Comparison of ENCODE assay signal across 25 cellular contexts in the genomic region with DNA sequence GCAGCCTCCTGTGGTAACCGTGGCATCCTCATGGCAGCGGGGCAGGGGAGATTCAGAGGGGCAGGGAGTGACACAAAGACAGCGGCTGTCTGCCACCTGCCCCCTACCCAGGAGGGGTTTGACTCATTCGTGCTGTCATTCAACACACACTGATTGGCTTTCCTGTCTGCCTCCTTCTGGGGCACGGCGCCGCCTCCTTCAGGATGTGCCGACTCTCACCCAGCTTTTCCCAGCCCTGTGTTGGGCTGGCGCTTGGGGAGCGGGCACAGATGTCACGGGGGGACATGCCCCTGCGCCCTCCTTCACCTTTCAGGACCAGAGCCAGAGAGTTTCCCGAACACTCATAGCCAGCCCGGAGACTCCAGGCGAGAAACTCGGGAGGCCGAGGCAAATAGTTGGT.
DNase-seq lines count a peak whose midpoint lies in the region; ATAC-seq and TF ChIP-seq lines count a peak whose summit lies in the region.
"Had no signal": no experiment of that assay in that cellular context is flagged by ENCODE, and none has a peak within 500 bp of the region (broad histone marks: within the 10 kb centered on the region; RNA-seq: fewer than 3 reads in every experiment).

No MANE protein-coding gene starts in this region.

- H3K27me3 Mint-ChIP-seq in effector memory CD8-positive, alpha-beta T cell, result no peaks in the 10 kb centered on the region
- peaks cover 4% of the 10 kb centered on the region for H3K27me3 Mint-ChIP-seq in neural progenitor cell (ENCODE audit: insufficient read depth, low read depth)
- H3K27me3 Mint-ChIP-seq: CD4-positive, alpha-beta memory T cell had no signal

- peaks cover 6% of the 10 kb centered on the region for H3K36me3 Mint-ChIP-seq in effector memory CD8-positive, alpha-beta T cell (ENCODE audit: insufficient read depth)
- H3K36me3 Mint-ChIP-seq in neural progenitor cell, result peaks cover 3% of the 10 kb centered on the region

- no peaks in the 10 kb centered on the region for H3K9me3 Mint-ChIP-seq in effector memory CD8-positive, alpha-beta T cell
- no peaks in the 10 kb centered on the region for H3K9me3 Mint-ChIP-seq in neural progenitor cell
- H3K9me3 Mint-ChIP-seq: CD4-positive, alpha-beta memory T cell; HFFc6 had no signal

- no peaks in the 10 kb centered on the region for H3K36me3 ChIP-seq in neural progenitor cell
- H3K36me3 ChIP-seq: Peyer's patch, SJSA1 had no signal

- peaks cover 99% of the 10 kb centered on the region for H4K20me1 ChIP-seq in neural progenitor cell (ENCODE audit: low read depth)

- H3K9me3 ChIP-seq in neural progenitor cell (ENCODE audit: low read depth), result no peaks in the 10 kb centered on the region
- H3K9me3 ChIP-seq: BLaER1, Peyer's patch, SJSA1 had no signal

- no peaks in the 10 kb centered on the region for H3K27me3 ChIP-seq in neural progenitor cell
- H3K27me3 ChIP-seq: BLaER1, Peyer's patch, SJSA1 had no signal

- DNase-seq in NCI-H1694 treated with DMSO at 0.1 percent for 48 hours (lab: John Stamatoyannopoulos, UW) (peak; percentile 7), NCI-H1694 (lab: John Stamatoyannopoulos, UW) (no peak), neural progenitor cell (ENCODE audit: low spot score) (no peak), NCI-H82 treated with DMSO at 0.1 percent for 48 hours (lab: John Stamatoyannopoulos, UW; ENCODE audit: unreplicated experiment) (no peak), sciatic nerve (ENCODE audit: low spot score) (no peak)
- no peak for DNase-seq in effector memory CD8-positive, alpha-beta T cell
- no peak for DNase-seq in activated naive CD4-positive, alpha-beta T cell (lab: John Stamatoyannopoulos, UW)
- DNase-seq: ACHN; CD4-positive, alpha-beta memory T cell; DMS53; GDM1; HFFc6; KBM-7; MM.1S; NCI-H1048; NCI-H1417 treated with DMSO at 0.1 percent for 48 hours; NCI-H2029; NCI-H2227 treated with DMSO at 0.1 percent for 48 hours; NCI-H774; Peyer's patch had no signal

- TF ChIP-seq CTCF in neural progenitor cell (IDR thresholded peaks at IDR 0.05), result no peak

- ATAC-seq in effector memory CD8-positive, alpha-beta T cell (replicated peaks), result no peak
- ATAC-seq in HG03521 (IDR thresholded peaks at IDR 0.05; ENCODE audit: unreplicated experiment) (no peak), sciatic nerve (no peak)

- no peak overlapping the region for H3K4me3 Mint-ChIP-seq in effector memory CD8-positive, alpha-beta T cell
- no peak overlapping the region for H3K4me3 Mint-ChIP-seq in neural progenitor cell
- H3K4me3 Mint-ChIP-seq: CD4-positive, alpha-beta memory T cell; HFFc6 had no signal

- H3K4me1 ChIP-seq in neural progenitor cell, result peaks cover 3% of the 10 kb centered on the region

- no peak overlapping the region for H3K4me3 ChIP-seq in neural progenitor cell
- H3K4me3 ChIP-seq: BLaER1, Peyer's patch, SJSA1 had no signal

- H2AFZ ChIP-seq in neural progenitor cell (replicated peaks), result no peak overlapping the region

- H3K27ac Mint-ChIP-seq in effector memory CD8-positive, alpha-beta T cell, result peak overlapping the region; percentile 71 to 83
- H3K27ac Mint-ChIP-seq in neural progenitor cell, result peak overlapping the region; percentile 76

- H3K9ac ChIP-seq in neural progenitor cell, result no peak overlapping the region
- H3K9ac ChIP-seq: BLaER1 had no signal

- H3F3A ChIP-seq in neural progenitor cell (ENCODE audit: low read depth), result no peaks in the 10 kb centered on the region

- intact Hi-C loops in sciatic nerve (cut with DNase I), result no loop called here

- H3K27ac ChIP-seq in neural progenitor cell, result no peak overlapping the region
- H3K27ac ChIP-seq: 22Rv1, BLaER1, HL-60, SJSA1 had no signal

- no peak overlapping the region for H3K4me2 ChIP-seq in neural progenitor cell
- H3K4me2 ChIP-seq: BLaER1 had no signal

- peaks cover 45 to 56% of the 10 kb centered on the region in 2 donors for H3K4me1 Mint-ChIP-seq in effector memory CD8-positive, alpha-beta T cell (ENCODE audit: low read depth in 2 of 2)
- peaks cover 45% of the 10 kb centered on the region for H3K4me1 Mint-ChIP-seq in neural progenitor cell

- peaks cover 57% of the 10 kb centered on the region for H3K79me2 ChIP-seq in neural progenitor cell (ENCODE audit: low read depth)
